ENCODE assay signal across 1 cellular context in genomic region chr11:118074091-118074685, GRCh38.
TF ChIP-seq lines count a peak whose summit lies in the region.

No MANE protein-coding gene starts in this region.

TF ChIP-seq in WTC11, 78 proteins besides CTCF, POLR2A, EP300 and RAD21 (continued from another document):
- TF ChIP-seq MLX (CRISPR knock-in tag; IDR thresholded peaks at IDR 0.05) (no peak), PRDM15 (CRISPR knock-in tag; IDR thresholded peaks at IDR 0.05) (no peak), NR1H2 (CRISPR knock-in tag; IDR thresholded peaks at IDR 0.05) (no peak), TCF7 (CRISPR knock-in tag; IDR thresholded peaks at IDR 0.05; ENCODE audit: low read depth) (no peak), FOXK1 (CRISPR knock-in tag; IDR thresholded peaks at IDR 0.05) (no peak), CBFB (CRISPR knock-in tag; IDR thresholded peaks at IDR 0.05; ENCODE audit: low read depth) (no peak), ZNF512 (CRISPR knock-in tag; IDR thresholded peaks at IDR 0.05; ENCODE audit: borderline replicate concordance) (no peak), ZNF219 (CRISPR knock-in tag; IDR thresholded peaks at IDR 0.05; ENCODE audit: borderline replicate concordance) (no peak), E2F1 (CRISPR knock-in tag; IDR thresholded peaks at IDR 0.05) (no peak)
